Comparison of ENCODE assay signal across 16 cellular contexts in the genomic region with DNA sequence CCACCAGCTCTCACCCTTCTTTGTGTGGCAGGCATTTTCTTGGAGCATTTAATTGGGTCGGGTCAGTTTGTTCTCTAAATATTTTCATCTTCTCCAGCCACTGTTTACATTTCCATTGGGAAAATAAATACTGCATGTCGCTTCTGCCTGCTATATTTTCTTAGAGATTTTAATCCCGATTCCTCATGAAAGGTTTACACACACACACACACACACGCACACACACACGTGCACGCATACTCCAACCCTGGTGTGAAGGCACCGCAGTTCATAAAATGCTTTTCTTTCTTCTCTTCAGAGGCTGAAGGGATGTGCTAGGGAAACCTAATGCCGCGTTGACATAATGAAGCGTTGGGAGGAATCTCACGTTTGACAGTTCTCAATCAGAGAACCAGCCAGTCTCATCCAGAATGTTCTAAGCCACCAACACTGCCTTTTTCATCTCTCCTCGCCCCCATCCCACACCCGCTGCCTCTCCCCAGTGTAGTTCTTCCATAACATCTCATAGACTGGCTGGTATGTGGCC.
DNase-seq lines count a peak whose midpoint lies in the region; ATAC-seq and TF ChIP-seq lines count a peak whose summit lies in the region.
"Had no signal": no experiment of that assay in that cellular context is flagged by ENCODE, and none has a peak within 500 bp of the region (broad histone marks: within the 10 kb centered on the region; RNA-seq: fewer than 3 reads in every experiment).

No MANE protein-coding gene starts in this region.

- H3K27me3 ChIP-seq in neural progenitor cell, result no peaks in the 10 kb centered on the region

- no peaks in the 10 kb centered on the region for H3K36me3 ChIP-seq in KOPT-K1 (ENCODE audit: insufficient read depth, low read length)
- no peaks in the 10 kb centered on the region for H3K36me3 ChIP-seq in neural progenitor cell
- H3K36me3 ChIP-seq: BLaER1 treated with 17β-estradiol and CSF1 and Interleukin-3, amounts not matched to agents 10 nM and 100 nM had no signal

- H3K79me2 ChIP-seq in neural progenitor cell (ENCODE audit: low read depth), result no peaks in the 10 kb centered on the region

- H3K4me1 Mint-ChIP-seq in neural progenitor cell, result peaks cover 80% of the 10 kb centered on the region

- H3F3A ChIP-seq in neural progenitor cell (ENCODE audit: low read depth), result no peaks in the 10 kb centered on the region

- H3K4me1 ChIP-seq in neural progenitor cell, result peaks cover 48% of the 10 kb centered on the region

- H3K27ac ChIP-seq in KOPT-K1 (ENCODE audit: low read depth, low read length, poor library complexity, severe bottlenecking) (peak overlapping the region; percentile 95), neural progenitor cell (no peak overlapping the region)
- H3K27ac ChIP-seq: BLaER1 treated with 17β-estradiol and CSF1 and Interleukin-3, amounts not matched to agents 10 nM and 100 nM; GM23248; HL-60 had no signal

- peaks cover 13% of the 10 kb centered on the region for H3K9me3 ChIP-seq in KOPT-K1 (ENCODE audit: insufficient read depth, low read length, poor library complexity, severe bottlenecking)
- H3K9me3 ChIP-seq in neural progenitor cell (ENCODE audit: low read depth), result no peaks in the 10 kb centered on the region

- no peak overlapping the region for H2AFZ ChIP-seq in neural progenitor cell (replicated peaks)
- H2AFZ ChIP-seq: GM23248 had no signal

- ATAC-seq in GM21367 (IDR thresholded peaks at IDR 0.05; ENCODE audit: unreplicated experiment), result no peak
- ATAC-seq: HCT116 had no signal

- H3K9me3 Mint-ChIP-seq in neural progenitor cell, result no peaks in the 10 kb centered on the region
- H3K9me3 Mint-ChIP-seq: CD4-positive, alpha-beta T cell had no signal

- peak; percentile 36 for DNase-seq in NCI-H1092 treated with DMSO at 0.1 percent for 48 hours (lab: John Stamatoyannopoulos, UW)
- no peak for DNase-seq in NCI-H1092 (lab: John Stamatoyannopoulos, UW)
- peak; percentile 24 for DNase-seq in choroid plexus epithelial cell (ENCODE audit: low read depth)
- no peak for DNase-seq in neural progenitor cell (ENCODE audit: low spot score)
- no peak for DNase-seq in NCI-H2227 (lab: John Stamatoyannopoulos, UW; ENCODE audit: unreplicated experiment)
- DNase-seq in ACHN, result no peak
- DNase-seq: 8988T; Calu3; CD4-positive, alpha-beta T cell; DMS 273 treated with DMSO at 0.1 percent for 48 hours; GM23248 had no signal

- H3K27ac Mint-ChIP-seq in neural progenitor cell, result peak overlapping the region; percentile 2
- H3K27ac Mint-ChIP-seq: CD4-positive, alpha-beta T cell had no signal

- H3K4me3 Mint-ChIP-seq in neural progenitor cell, result no peak overlapping the region
- H3K4me3 Mint-ChIP-seq: CD4-positive, alpha-beta T cell had no signal

- no peak overlapping the region for H3K9ac ChIP-seq in neural progenitor cell
- H3K9ac ChIP-seq: BLaER1 treated with 17β-estradiol and CSF1 and Interleukin-3, amounts not matched to agents 10 nM and 100 nM; GM23248 had no signal

- in situ Hi-C loops in ACHN (cut with HindIII; ENCODE audit: low pct_ligation_motif_present, low pct_unique_long_range_greater_than_20kb, low sequenced_read_pairs), result no loop called here

- peaks cover 12% of the 10 kb centered on the region for H3K27me3 Mint-ChIP-seq in neural progenitor cell (ENCODE audit: insufficient read depth, low read depth)

- no peaks in the 10 kb centered on the region for H4K20me1 ChIP-seq in neural progenitor cell (ENCODE audit: low read depth)
- H4K20me1 ChIP-seq: BLaER1 treated with 17β-estradiol and CSF1 and Interleukin-3, amounts not matched to agents 10 nM and 100 nM had no signal

- H3K4me2 ChIP-seq in neural progenitor cell, result no peak overlapping the region
- H3K4me2 ChIP-seq: BLaER1 treated with 17β-estradiol and CSF1 and Interleukin-3, amounts not matched to agents 10 nM and 100 nM had no signal

- no peaks in the 10 kb centered on the region for H3K36me3 Mint-ChIP-seq in neural progenitor cell

- TF ChIP-seq CTCF in choroid plexus epithelial cell (conservative IDR thresholded peaks at IDR 0.05; ENCODE audit: low read depth, low read length), result no peak
- TF ChIP-seq CTCF in neural progenitor cell (IDR thresholded peaks at IDR 0.05), result no peak

- H3K4me3 ChIP-seq in choroid plexus epithelial cell (ENCODE audit: low read depth, low read length) (no peak overlapping the region), neural progenitor cell (no peak overlapping the region)
- H3K4me3 ChIP-seq: BLaER1 treated with 17β-estradiol and CSF1 and Interleukin-3, amounts not matched to agents 10 nM and 100 nM; GM23248 had no signal

Comparison
In these comparisons a context has a peak if more than half of its experiments do, and no peak if none do; other contexts are left out.
1. DNase-seq: peak in NCI-H1092 treated with DMSO at 0.1 percent for 48 hours (single experiment) and choroid plexus epithelial cell (single experiment); none in NCI-H1092 (single experiment), neural progenitor cell (single experiment), NCI-H2227 (single experiment) and ACHN (single experiment).